In genomic region chr19:15195381-15195964, GRCh38 we compare ENCODE assay signal across 1 cellular context.
TF ChIP-seq lines count a peak whose summit lies in the region.

No MANE protein-coding gene starts in this region.

TF ChIP-seq in H1, 55 proteins besides CTCF, POLR2A, EP300 and RAD21:
- TF ChIP-seq RNF2 (IDR thresholded peaks at IDR 0.05; ENCODE audit: borderline replicate concordance, low read depth, low read length, missing control alignments, poor library complexity, severe bottlenecking) (no peak), KDM4A (IDR thresholded peaks at IDR 0.05; ENCODE audit: low read depth, low read length, severe bottlenecking) (peak; percentile 67), SP1 (IDR thresholded peaks at IDR 0.05; ENCODE audit: low read depth, low read length) (no peak), GTF2F1 (IDR thresholded peaks at IDR 0.05; ENCODE audit: borderline replicate concordance, low read depth, low read length) (no peak), POLR2AphosphoS5 (IDR thresholded peaks at IDR 0.05; ENCODE audit: low read depth, low read length) (no peak), YY1 (IDR thresholded peaks at IDR 0.05; ENCODE audit: low read depth, low read length) (no peak), CBX5 (IDR thresholded peaks at IDR 0.05; ENCODE audit: low read depth, low read length) (no peak), RXRA (IDR thresholded peaks at IDR 0.05; ENCODE audit: insufficient read depth, low read depth, low read length) (no peak), RFX5 (IDR thresholded peaks at IDR 0.05; ENCODE audit: borderline replicate concordance, low read depth, low read length) (no peak), SAP30 (IDR thresholded peaks at IDR 0.05; ENCODE audit: insufficient read depth, insufficient replicate concordance, low read length) (no peak), PHF8 (conservative IDR thresholded peaks at IDR 0.05; ENCODE audit: low read depth, low read length) (no peak), RBBP5 (IDR thresholded peaks at IDR 0.05; ENCODE audit: borderline replicate concordance, low read depth, low read length) (peak; percentile 45; the same call in 1 of the 2 replicates), TEAD4 (IDR thresholded peaks at IDR 0.05; ENCODE audit: low read depth, low read length) (no peak), ASH2L (IDR thresholded peaks at IDR 0.05; ENCODE audit: low read length) (no peak), BACH1 (IDR thresholded peaks at IDR 0.05; ENCODE audit: low read length) (0 out of 2 replicates have a peak, but pooled peaks have one; percentile 1), HDAC2 (IDR thresholded peaks at IDR 0.05; ENCODE audit: borderline replicate concordance in 1 of 2, low read depth in 2 of 2, low read length in 2 of 2) (no peak), E2F6 (IDR thresholded peaks at IDR 0.05) (no peak), KDM1A (IDR thresholded peaks at IDR 0.05; ENCODE audit: borderline replicate concordance, low read length) (no peak), BRCA1 (IDR thresholded peaks at IDR 0.05; ENCODE audit: low read depth, low read length) (no peak), SIN3A (conservative IDR thresholded peaks at IDR 0.05 in 1 of 2, IDR thresholded peaks at IDR 0.05 in 1 of 2; ENCODE audit: low read depth in 1 of 2, low read length in 2 of 2) (peak in 1 of 2 experiments; percentile 25; a peak in 1 of 4 replicates), CREB1 (IDR thresholded peaks at IDR 0.05) (0 out of 2 replicates have a peak, but pooled peaks have one; percentile 27), TAF7 (optimal IDR thresholded peaks at IDR 0.05; ENCODE audit: borderline replicate concordance, low read depth, low read length) (no peak), FOSL1 (IDR thresholded peaks at IDR 0.05; ENCODE audit: insufficient read depth, low read depth, low read length) (no peak), EZH2 (IDR thresholded peaks at IDR 0.05; ENCODE audit: low read depth, low read length, severe bottlenecking) (no peak), TAF1 (IDR thresholded peaks at IDR 0.05; ENCODE audit: low read depth, low read length) (no peak), SIX5 (IDR thresholded peaks at IDR 0.05; ENCODE audit: low read depth, low read length) (no peak), JUN (IDR thresholded peaks at IDR 0.05; ENCODE audit: low read depth, low read length) (no peak)
